8 cellular contexts compared by ENCODE assay signal in genomic region chr2:62197609-62198236, GRCh38. TPM values are rescaled to one million over a fixed set of nuclear protein-coding genes. Genes with fewer than 3 reads are reported as not detected.
DNase-seq lines count a peak whose midpoint lies in the region; ATAC-seq lines count a peak whose summit lies in the region.

No MANE protein-coding gene starts in this region.

- H3K4me3 ChIP-seq in iPS-15b (ENCODE audit: low read depth, low read length) (peak overlapping the region; percentile 90), skeletal muscle cell (ENCODE audit: low read depth, low read length) (peak overlapping the region; percentile 82)

- no peaks in the 10 kb centered on the region for H3K9me3 ChIP-seq in ES-I3 (ENCODE audit: control insufficient read depth, insufficient read depth, low read length)
- H3K9me3 ChIP-seq in iPS-15b (ENCODE audit: control insufficient read depth, insufficient read depth, low read length) = no peaks in the 10 kb centered on the region

- H3K4me1 ChIP-seq in ES-I3 (ENCODE audit: insufficient read depth, low read length) (peaks cover 23% of the 10 kb centered on the region), iPS-15b (ENCODE audit: control insufficient read depth, insufficient read depth, low read length) (peaks cover 22% of the 10 kb centered on the region)

- in situ Hi-C loops in G401 (cut with HindIII; ENCODE audit: low sequenced_read_pairs) = no loop called here

- H3K36me3 ChIP-seq in ES-I3 (ENCODE audit: insufficient read depth, low read length) (no peaks in the 10 kb centered on the region), iPS-15b (ENCODE audit: control insufficient read depth, insufficient read depth, low read length) (no peaks in the 10 kb centered on the region)

- no peak for ATAC-seq in GM21786 (IDR thresholded peaks at IDR 0.05; ENCODE audit: unreplicated experiment)
- no peak for ATAC-seq in HG02852 (IDR thresholded peaks at IDR 0.05; ENCODE audit: unreplicated experiment)

- DNase-seq in NCI-H82 treated with DMSO at 0.1 percent for 48 hours (lab: John Stamatoyannopoulos, UW; ENCODE audit: unreplicated experiment) = peak; percentile 42
- DNase-seq in astrocyte of the hippocampus (ENCODE audit: low read depth, low spot score) = peak; percentile 39
- no peak for DNase-seq in skeletal muscle cell (ENCODE audit: low read depth)
- DNase-seq in G401 (ENCODE audit: low spot score) = no peak

- no peaks in the 10 kb centered on the region for H3K27me3 ChIP-seq in iPS-15b (ENCODE audit: control insufficient read depth, insufficient read depth, low read length)

- peak overlapping the region; percentile 89 for H3K9ac ChIP-seq in ES-I3 (ENCODE audit: low read depth, low read length)
- no peak overlapping the region for H3K9ac ChIP-seq in iPS-15b (ENCODE audit: low read depth, low read length)

RNA-seq across cellular contexts. Expression of gene B3GNT2, which starts 1.8 kb away (rescaled TPM):
- total RNA-seq in G401 (2014; rRNA removed; shearing (Covaris generic)) = 21.3 and 29.0 TPM in 2 replicates

Comparison
In these comparisons a context has a peak if more than half of its experiments do, and no peak if none do; other contexts are left out.
1. DNase-seq: peak in NCI-H82 treated with DMSO at 0.1 percent for 48 hours (single experiment) and astrocyte of the hippocampus (single experiment); none in skeletal muscle cell (single experiment) and G401 (single experiment).